11 cellular contexts compared by ENCODE assay signal in the genomic region with DNA sequence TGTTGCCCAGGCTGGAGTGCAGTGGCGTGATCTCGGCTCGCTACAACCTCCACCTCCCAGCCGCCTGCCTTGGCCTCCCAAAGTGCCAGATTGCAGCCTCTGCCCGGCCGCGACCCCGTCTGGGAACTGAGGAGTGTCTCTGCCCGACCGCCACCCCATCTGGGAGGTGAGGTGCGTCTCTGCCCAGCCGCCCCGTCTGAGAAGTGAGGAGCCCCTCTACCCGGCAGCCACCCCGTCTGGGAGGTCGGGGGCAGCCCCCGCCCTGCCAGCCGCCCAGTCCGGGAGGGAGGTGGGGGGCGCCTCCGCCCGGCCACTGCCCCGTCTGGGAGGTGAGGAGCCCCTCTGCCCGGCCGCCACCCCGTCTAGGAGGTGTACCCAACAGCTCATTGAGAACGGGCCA. TPM values are rescaled to one million over a fixed set of nuclear protein-coding genes. Genes with fewer than 3 reads are reported as not detected.
"Had no signal": no experiment of that assay in that cellular context is flagged by ENCODE, and none has a peak within 500 bp of the region (broad histone marks: within the 10 kb centered on the region; RNA-seq: fewer than 3 reads in every experiment).

No MANE protein-coding gene starts in this region.

RNA-seq across cellular contexts. Expression of gene MAEL, which starts 40.5 kb away (rescaled TPM):
- total RNA-seq: activated naive CD4-positive, alpha-beta T cell treated with anti-CD3 and anti-CD28 coated beads, Interleukin-2, amount 50 U/mL, for 72 hours; activated naive CD8-positive, alpha-beta T cell treated with anti-CD3 and anti-CD28 coated beads, Interleukin-2, amount 10 ng/mL, durations not matched to agents 7 days and 5 days; activated T-helper 1 cell treated with anti-CD3 and anti-CD28 coated beads, Interleukin-12 subunit alpha, Interleukin-12 subunit beta, Interleukin-2, Interleukin-4 antibody, amounts not matched to agents 30 ng/mL and 10 ng/mL and 1 ng/mL, durations not matched to agents 14 hours and 24 hours and 36 hours; activated T-helper 17 cell treated with anti-CD3 and anti-CD28 coated beads, Interleukin-2, amount 50 U/mL, for 72 hours; activated T-helper 2 cell treated with anti-CD3 and anti-CD28 coated beads, Interferon-gamma antibody, Interleukin-2, Interleukin-4, amounts not matched to agents 10 μg/mL and 5 μg/mL and 100 μg/mL, durations not matched to agents 14 hours and 24 hours and 36 hours; adrenal gland; aorta; ascending aorta; body of pancreas; bronchial epithelial cell; chondrocyte had no signal

RNA-seq across cellular contexts. Expression of gene ILDR2, which starts 54.2 kb away (rescaled TPM):
- total RNA-seq: ascending aorta, bronchial epithelial cell had no signal
- polyA plus RNA-seq: aorta had no signal
